ENCODE assay signal across 1 cellular context in the genomic region with DNA sequence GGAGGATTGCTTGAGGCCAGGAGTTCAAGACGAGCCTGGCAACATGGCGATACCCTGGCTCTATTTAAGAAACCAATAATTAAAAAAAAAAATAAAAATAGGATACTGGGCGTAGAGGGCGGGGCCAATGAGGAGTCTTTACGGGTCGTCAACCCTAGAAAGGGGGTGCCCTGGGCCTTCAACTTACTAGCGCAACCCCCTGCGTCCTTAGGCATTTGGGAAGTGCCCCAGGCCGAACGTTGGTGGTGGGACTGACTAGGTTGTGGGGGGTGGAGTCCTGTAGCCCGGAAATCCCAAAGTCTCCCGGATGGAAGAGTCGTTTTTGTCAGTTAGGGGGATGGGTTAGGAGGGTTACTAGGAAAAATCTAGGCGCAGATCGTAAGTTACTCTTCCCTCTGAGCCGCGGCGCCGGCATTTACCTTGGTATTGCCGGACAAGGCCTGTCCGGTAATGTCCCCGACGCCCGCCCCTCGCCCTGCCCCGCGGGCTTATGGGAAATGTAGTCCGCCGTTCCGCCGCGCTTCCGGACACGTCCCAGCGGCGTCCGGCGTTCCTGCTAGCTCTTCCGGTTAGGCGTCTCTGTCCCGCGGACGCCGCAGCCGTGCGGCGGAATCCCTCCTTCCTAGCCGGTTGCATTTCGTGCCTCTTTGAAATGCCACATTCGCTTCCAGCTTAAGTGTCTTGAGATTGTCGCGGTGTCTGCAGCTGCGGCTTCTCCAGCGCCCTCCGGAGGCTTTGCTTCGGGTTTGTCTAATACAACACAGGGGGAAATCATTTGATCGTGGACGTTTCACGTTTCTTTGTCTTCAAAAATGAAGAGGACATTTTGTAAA.
TF ChIP-seq lines count a peak whose summit lies in the region.

No MANE protein-coding gene starts in this region.

TF ChIP-seq in HepG2, 621 proteins besides CTCF, POLR2A, EP300 and RAD21 (continued from another document and continues in another):
- TF ChIP-seq KLF16 (CRISPR knock-in tag; IDR thresholded peaks at IDR 0.05) (peak in 1 of 2 experiments; percentile 58; a peak in 1 of 4 replicates), TAF15 (IDR thresholded peaks at IDR 0.05; ENCODE audit: low read depth, low read length, poor library complexity, severe bottlenecking) (no peak), SCMH1 (CRISPR knock-in tag; IDR thresholded peaks at IDR 0.05; ENCODE audit: borderline replicate concordance) (no peak), ZNF510 (CRISPR knock-in tag; IDR thresholded peaks at IDR 0.05; ENCODE audit: low read depth) (0 out of 2 replicates have a peak, but pooled peaks have one; percentile 17), SMAD1 (CRISPR knock-in tag; IDR thresholded peaks at IDR 0.05; ENCODE audit: borderline replicate concordance, low read depth) (0 out of 2 replicates have a peak, but pooled peaks have one; percentile 36), ZNF17 (CRISPR knock-in tag; IDR thresholded peaks at IDR 0.05) (no peak), ZFP90 (CRISPR knock-in tag; IDR thresholded peaks at IDR 0.05; ENCODE audit: borderline replicate concordance) (no peak), ZNF749 (CRISPR knock-in tag; IDR thresholded peaks at IDR 0.05; ENCODE audit: borderline replicate concordance) (no peak), ZC3H4 (CRISPR knock-in tag; IDR thresholded peaks at IDR 0.05; ENCODE audit: borderline replicate concordance) (peak; percentile 80; the same call in 1 of the 2 replicates), NKX3-1 (CRISPR knock-in tag; IDR thresholded peaks at IDR 0.05) (no peak), MAFF (IDR thresholded peaks at IDR 0.05; ENCODE audit: low read depth, low read length) (no peak), CHD4 (IDR thresholded peaks at IDR 0.05; ENCODE audit: borderline replicate concordance, low read length) (no peak), KMT2A (CRISPR knock-in tag; IDR thresholded peaks at IDR 0.05) (peak; percentile 84; the same call in 1 of the 2 replicates), GATAD1 (CRISPR knock-in tag; IDR thresholded peaks at IDR 0.05) (peak; percentile 83), ZNF572 (CRISPR knock-in tag; IDR thresholded peaks at IDR 0.05) (no peak), RFX1 (IDR thresholded peaks at IDR 0.05) (no peak), ZSCAN30 (CRISPR knock-in tag; IDR thresholded peaks at IDR 0.05) (0 out of 2 replicates have a peak, but pooled peaks have one; percentile 66), NRL (CRISPR knock-in tag; IDR thresholded peaks at IDR 0.05; ENCODE audit: borderline replicate concordance) (peak; percentile 68; the same call in 1 of the 2 replicates), ARHGAP35 (CRISPR knock-in tag; IDR thresholded peaks at IDR 0.05; ENCODE audit: borderline replicate concordance) (no peak), ZNF589 (CRISPR knock-in tag; conservative IDR thresholded peaks at IDR 0.05) (no peak), ZFP36 (IDR thresholded peaks at IDR 0.05; ENCODE audit: borderline replicate concordance, low read depth, low read length, partially characterized antibody) (no peak), ZNF83 (CRISPR knock-in tag; IDR thresholded peaks at IDR 0.05; ENCODE audit: borderline replicate concordance) (no peak)
- TF ChIP-seq, protein P1, sequence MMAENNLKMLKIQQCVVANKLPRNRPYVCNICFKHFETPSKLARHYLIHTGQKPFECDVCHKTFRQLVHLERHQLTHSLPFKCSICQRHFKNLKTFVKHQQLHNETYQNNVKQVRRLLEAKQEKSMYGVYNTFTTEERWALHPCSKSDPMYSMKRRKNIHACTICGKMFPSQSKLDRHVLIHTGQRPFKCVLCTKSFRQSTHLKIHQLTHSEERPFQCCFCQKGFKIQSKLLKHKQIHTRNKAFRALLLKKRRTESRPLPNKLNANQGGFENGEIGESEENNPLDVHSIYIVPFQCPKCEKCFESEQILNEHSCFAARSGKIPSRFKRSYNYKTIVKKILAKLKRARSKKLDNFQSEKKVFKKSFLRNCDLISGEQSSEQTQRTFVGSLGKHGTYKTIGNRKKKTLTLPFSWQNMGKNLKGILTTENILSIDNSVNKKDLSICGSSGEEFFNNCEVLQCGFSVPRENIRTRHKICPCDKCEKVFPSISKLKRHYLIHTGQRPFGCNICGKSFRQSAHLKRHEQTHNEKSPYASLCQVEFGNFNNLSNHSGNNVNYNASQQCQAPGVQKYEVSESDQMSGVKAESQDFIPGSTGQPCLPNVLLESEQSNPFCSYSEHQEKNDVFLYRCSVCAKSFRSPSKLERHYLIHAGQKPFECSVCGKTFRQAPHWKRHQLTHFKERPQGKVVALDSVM (CRISPR knock-in tag; IDR thresholded peaks at IDR 0.05) = peak; percentile 42; the same call in 1 of the 2 replicates
- TF ChIP-seq, protein P2, sequence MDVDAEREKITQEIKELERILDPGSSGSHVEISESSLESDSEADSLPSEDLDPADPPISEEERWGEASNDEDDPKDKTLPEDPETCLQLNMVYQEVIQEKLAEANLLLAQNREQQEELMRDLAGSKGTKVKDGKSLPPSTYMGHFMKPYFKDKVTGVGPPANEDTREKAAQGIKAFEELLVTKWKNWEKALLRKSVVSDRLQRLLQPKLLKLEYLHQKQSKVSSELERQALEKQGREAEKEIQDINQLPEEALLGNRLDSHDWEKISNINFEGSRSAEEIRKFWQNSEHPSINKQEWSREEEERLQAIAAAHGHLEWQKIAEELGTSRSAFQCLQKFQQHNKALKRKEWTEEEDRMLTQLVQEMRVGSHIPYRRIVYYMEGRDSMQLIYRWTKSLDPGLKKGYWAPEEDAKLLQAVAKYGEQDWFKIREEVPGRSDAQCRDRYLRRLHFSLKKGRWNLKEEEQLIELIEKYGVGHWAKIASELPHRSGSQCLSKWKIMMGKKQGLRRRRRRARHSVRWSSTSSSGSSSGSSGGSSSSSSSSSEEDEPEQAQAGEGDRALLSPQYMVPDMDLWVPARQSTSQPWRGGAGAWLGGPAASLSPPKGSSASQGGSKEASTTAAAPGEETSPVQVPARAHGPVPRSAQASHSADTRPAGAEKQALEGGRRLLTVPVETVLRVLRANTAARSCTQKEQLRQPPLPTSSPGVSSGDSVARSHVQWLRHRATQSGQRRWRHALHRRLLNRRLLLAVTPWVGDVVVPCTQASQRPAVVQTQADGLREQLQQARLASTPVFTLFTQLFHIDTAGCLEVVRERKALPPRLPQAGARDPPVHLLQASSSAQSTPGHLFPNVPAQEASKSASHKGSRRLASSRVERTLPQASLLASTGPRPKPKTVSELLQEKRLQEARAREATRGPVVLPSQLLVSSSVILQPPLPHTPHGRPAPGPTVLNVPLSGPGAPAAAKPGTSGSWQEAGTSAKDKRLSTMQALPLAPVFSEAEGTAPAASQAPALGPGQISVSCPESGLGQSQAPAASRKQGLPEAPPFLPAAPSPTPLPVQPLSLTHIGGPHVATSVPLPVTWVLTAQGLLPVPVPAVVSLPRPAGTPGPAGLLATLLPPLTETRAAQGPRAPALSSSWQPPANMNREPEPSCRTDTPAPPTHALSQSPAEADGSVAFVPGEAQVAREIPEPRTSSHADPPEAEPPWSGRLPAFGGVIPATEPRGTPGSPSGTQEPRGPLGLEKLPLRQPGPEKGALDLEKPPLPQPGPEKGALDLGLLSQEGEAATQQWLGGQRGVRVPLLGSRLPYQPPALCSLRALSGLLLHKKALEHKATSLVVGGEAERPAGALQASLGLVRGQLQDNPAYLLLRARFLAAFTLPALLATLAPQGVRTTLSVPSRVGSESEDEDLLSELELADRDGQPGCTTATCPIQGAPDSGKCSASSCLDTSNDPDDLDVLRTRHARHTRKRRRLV (CRISPR knock-in tag; IDR thresholded peaks at IDR 0.05) = peak; percentile 52; the same call in 1 of the 2 replicates
- TF ChIP-seq, protein P3, sequence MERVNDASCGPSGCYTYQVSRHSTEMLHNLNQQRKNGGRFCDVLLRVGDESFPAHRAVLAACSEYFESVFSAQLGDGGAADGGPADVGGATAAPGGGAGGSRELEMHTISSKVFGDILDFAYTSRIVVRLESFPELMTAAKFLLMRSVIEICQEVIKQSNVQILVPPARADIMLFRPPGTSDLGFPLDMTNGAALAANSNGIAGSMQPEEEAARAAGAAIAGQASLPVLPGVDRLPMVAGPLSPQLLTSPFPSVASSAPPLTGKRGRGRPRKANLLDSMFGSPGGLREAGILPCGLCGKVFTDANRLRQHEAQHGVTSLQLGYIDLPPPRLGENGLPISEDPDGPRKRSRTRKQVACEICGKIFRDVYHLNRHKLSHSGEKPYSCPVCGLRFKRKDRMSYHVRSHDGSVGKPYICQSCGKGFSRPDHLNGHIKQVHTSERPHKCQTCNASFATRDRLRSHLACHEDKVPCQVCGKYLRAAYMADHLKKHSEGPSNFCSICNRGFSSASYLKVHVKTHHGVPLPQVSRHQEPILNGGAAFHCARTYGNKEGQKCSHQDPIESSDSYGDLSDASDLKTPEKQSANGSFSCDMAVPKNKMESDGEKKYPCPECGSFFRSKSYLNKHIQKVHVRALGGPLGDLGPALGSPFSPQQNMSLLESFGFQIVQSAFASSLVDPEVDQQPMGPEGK (CRISPR knock-in tag; IDR thresholded peaks at IDR 0.05) = peak; percentile 51
- TF ChIP-seq, protein P4, sequence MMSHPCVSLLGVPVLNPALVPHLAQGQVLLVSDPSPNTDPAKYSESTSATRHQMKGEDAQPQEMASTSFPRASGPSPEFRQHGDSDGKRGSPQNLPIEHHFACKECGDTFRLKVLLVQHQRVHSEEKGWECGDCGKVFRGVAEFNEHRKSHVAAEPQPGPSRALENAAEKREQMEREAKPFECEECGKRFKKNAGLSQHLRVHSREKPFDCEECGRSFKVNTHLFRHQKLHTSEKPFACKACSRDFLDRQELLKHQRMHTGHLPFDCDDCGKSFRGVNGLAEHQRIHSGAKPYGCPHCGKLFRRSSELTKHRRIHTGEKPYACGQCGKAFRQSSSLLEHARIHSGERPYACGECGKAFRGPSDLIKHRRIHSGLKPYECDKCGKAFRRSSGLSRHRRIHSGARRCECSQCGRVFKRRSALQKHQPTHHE (CRISPR knock-in tag; IDR thresholded peaks at IDR 0.05; ENCODE audit: borderline replicate concordance) = no peak
- TF ChIP-seq, protein P5, sequence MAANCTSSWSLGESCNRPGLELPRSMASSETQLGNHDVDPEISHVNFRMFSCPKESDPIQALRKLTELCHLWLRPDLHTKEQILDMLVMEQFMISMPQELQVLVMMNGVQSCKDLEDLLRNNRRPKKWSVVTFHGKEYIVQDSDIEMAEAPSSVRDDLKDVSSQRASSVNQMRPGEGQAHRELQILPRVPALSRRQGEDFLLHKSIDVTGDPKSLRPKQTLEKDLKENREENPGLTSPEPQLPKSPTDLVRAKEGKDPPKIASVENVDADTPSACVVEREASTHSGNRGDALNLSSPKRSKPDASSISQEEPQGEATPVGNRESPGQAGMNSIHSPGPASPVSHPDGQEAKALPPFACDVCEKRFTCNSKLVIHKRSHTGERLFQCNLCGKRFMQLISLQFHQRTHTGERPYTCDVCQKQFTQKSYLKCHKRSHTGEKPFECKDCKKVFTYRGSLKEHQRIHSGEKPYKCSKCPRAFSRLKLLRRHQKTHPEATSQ (CRISPR knock-in tag; IDR thresholded peaks at IDR 0.05; ENCODE audit: borderline replicate concordance) = no peak
- TF ChIP-seq, protein P6, sequence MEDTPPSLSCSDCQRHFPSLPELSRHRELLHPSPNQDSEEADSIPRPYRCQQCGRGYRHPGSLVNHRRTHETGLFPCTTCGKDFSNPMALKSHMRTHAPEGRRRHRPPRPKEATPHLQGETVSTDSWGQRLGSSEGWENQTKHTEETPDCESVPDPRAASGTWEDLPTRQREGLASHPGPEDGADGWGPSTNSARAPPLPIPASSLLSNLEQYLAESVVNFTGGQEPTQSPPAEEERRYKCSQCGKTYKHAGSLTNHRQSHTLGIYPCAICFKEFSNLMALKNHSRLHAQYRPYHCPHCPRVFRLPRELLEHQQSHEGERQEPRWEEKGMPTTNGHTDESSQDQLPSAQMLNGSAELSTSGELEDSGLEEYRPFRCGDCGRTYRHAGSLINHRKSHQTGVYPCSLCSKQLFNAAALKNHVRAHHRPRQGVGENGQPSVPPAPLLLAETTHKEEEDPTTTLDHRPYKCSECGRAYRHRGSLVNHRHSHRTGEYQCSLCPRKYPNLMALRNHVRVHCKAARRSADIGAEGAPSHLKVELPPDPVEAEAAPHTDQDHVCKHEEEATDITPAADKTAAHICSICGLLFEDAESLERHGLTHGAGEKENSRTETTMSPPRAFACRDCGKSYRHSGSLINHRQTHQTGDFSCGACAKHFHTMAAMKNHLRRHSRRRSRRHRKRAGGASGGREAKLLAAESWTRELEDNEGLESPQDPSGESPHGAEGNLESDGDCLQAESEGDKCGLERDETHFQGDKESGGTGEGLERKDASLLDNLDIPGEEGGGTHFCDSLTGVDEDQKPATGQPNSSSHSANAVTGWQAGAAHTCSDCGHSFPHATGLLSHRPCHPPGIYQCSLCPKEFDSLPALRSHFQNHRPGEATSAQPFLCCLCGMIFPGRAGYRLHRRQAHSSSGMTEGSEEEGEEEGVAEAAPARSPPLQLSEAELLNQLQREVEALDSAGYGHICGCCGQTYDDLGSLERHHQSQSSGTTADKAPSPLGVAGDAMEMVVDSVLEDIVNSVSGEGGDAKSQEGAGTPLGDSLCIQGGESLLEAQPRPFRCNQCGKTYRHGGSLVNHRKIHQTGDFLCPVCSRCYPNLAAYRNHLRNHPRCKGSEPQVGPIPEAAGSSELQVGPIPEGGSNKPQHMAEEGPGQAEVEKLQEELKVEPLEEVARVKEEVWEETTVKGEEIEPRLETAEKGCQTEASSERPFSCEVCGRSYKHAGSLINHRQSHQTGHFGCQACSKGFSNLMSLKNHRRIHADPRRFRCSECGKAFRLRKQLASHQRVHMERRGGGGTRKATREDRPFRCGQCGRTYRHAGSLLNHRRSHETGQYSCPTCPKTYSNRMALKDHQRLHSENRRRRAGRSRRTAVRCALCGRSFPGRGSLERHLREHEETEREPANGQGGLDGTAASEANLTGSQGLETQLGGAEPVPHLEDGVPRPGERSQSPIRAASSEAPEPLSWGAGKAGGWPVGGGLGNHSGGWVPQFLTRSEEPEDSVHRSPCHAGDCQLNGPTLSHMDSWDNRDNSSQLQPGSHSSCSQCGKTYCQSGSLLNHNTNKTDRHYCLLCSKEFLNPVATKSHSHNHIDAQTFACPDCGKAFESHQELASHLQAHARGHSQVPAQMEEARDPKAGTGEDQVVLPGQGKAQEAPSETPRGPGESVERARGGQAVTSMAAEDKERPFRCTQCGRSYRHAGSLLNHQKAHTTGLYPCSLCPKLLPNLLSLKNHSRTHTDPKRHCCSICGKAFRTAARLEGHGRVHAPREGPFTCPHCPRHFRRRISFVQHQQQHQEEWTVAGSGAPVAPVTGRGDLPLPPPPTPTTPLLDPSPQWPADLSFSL (CRISPR knock-in tag; IDR thresholded peaks at IDR 0.05) = no peak
- TF ChIP-seq, protein P7, sequence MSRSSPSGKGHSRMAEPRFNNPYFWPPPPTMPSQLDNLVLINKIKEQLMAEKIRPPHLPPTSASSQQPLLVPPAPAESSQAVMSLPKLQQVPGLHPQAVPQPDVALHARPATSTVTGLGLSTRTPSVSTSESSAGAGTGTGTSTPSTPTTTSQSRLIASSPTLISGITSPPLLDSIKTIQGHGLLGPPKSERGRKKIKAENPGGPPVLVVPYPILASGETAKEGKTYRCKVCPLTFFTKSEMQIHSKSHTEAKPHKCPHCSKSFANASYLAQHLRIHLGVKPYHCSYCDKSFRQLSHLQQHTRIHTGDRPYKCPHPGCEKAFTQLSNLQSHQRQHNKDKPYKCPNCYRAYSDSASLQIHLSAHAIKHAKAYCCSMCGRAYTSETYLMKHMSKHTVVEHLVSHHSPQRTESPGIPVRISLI (CRISPR knock-in tag; IDR thresholded peaks at IDR 0.05; ENCODE audit: borderline replicate concordance) = no peak
- TF ChIP-seq, protein P8, sequence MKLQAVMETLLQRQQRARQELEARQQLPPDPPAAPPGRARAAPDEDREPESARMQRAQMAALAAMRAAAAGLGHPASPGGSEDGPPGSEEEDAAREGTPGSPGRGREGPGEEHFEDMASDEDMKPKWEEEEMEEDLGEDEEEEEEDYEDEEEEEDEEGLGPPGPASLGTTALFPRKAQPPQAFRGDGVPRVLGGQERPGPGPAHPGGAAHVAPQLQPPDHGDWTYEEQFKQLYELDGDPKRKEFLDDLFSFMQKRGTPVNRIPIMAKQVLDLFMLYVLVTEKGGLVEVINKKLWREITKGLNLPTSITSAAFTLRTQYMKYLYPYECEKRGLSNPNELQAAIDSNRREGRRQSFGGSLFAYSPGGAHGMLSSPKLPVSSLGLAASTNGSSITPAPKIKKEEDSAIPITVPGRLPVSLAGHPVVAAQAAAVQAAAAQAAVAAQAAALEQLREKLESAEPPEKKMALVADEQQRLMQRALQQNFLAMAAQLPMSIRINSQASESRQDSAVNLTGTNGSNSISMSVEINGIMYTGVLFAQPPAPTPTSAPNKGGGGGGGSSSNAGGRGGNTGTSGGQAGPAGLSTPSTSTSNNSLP (IDR thresholded peaks at IDR 0.05; ENCODE audit: low read depth, low read length) = no peak
